22 cellular contexts compared by ENCODE assay signal in genomic region chr16:7440886-7441400, GRCh38.
"Had no signal": no experiment of that assay in that cellular context is flagged by ENCODE, and none has a peak within 500 bp of the region (broad histone marks: within the 10 kb centered on the region; RNA-seq: fewer than 3 reads in every experiment).

No MANE protein-coding gene starts in this region.

- H3K27me3 ChIP-seq: colonic mucosa, foreskin keratinocyte, hepatocyte, right lobe of liver, testis, tibial nerve, upper lobe of right lung, vagina had no signal

- H3K9me3 ChIP-seq: colonic mucosa, mucosa of descending colon, prostate gland, right lobe of liver, testis, tibial nerve, upper lobe of right lung, vagina had no signal

- H3K36me3 ChIP-seq: colonic mucosa, prostate gland, right lobe of liver, tibial nerve, upper lobe of right lung, vagina had no signal

- FAIRE-seq: endothelial cell of umbilical vein, islet of Langerhans had no signal

- H3K9ac ChIP-seq: parathyroid adenoma had no signal

- H3K79me2 ChIP-seq: hepatocyte, parathyroid adenoma had no signal

- H3K4me3 ChIP-seq: colonic mucosa, hepatocyte, mucosa of descending colon, prostate gland, right lobe of liver, testis, tibial nerve, upper lobe of right lung, vagina had no signal

- H3K4me1 ChIP-seq: colonic mucosa, foreskin keratinocyte, parathyroid adenoma, prostate gland, right lobe of liver, testis, tibial nerve, upper lobe of right lung, vagina had no signal

- ATAC-seq: foreskin keratinocyte; left lobe of liver; mucosa of descending colon; naive thymus-derived CD8-positive, alpha-beta T cell; right lobe of liver; stimulated activated memory B cell treated with anti-CD40 and anti-IgM and Interleukin-4, amounts not matched to agents 10 μg/mL and 1 μg/mL and 100 μg/mL, for 72 hours; stimulated activated naive CD8-positive, alpha-beta T cell treated with anti-CD3 and anti-CD28 coated beads, Interleukin-15, amount 100 ng/mL, for 72 hours; upper lobe of right lung had no signal

- DNase-seq: colonic mucosa; dermis blood vessel endothelial cell; erythroblast; foreskin keratinocyte; kidney glomerular epithelial cell; mammary epithelial cell; mucosa of descending colon; naive thymus-derived CD8-positive, alpha-beta T cell; right lobe of liver; stimulated activated CD4-positive, alpha-beta T cell treated with anti-CD3 and anti-CD28 coated beads, Interleukin-4, amount 100 ng/mL, for 24 hours; stimulated activated naive CD8-positive, alpha-beta T cell treated with anti-CD3 and anti-CD28 coated beads, Interleukin-15, amount 100 ng/mL, for 72 hours; testis; upper lobe of right lung had no signal

- H3K27ac ChIP-seq: colonic mucosa, foreskin keratinocyte, hepatocyte, parathyroid adenoma, prostate gland, right lobe of liver, testis, tibial nerve, upper lobe of right lung, vagina had no signal

- H3K4me2 ChIP-seq: hepatocyte had no signal

- H2AFZ ChIP-seq: hepatocyte, parathyroid adenoma had no signal
